In genomic region chr14:106774889-106775480, GRCh38 we compare ENCODE assay signal across 8 cellular contexts.
A peak's percentile ranks its signal among the peaks of the same experiment; 100 is the strongest.
DNase-seq lines count a peak whose midpoint lies in the region; ATAC-seq, FAIRE-seq and TF ChIP-seq lines count a peak whose summit lies in the region.
"Not testable (repeated sequence)": the region's sequence is repeated elsewhere in the genome, so short reads cannot be mapped to it uniquely, and the experiment has no call there.

No MANE protein-coding gene starts in this region.

- H4K20me1 ChIP-seq in mammary epithelial cell (ENCODE audit: insufficient read depth, low read length): not testable (repeated sequence)

- H2AFZ ChIP-seq in mammary epithelial cell (ENCODE audit: low read depth, low read length): not testable (repeated sequence)

- H3K4me3 Mint-ChIP-seq in naive thymus-derived CD8-positive, alpha-beta T cell: peak overlapping the region in 1 of 10 donors; percentile 22

- H3K4me1 ChIP-seq in A549; mammary epithelial cell (ENCODE audit: insufficient read depth, low read length): not testable (repeated sequence)

- FAIRE-seq in A549 (lab: Jason Lieb, UNC): not testable (repeated sequence)
- FAIRE-seq in GM12892 (lab: Jason Lieb, UNC): peak; percentile 91

- POLR2A ChIA-PET in A549 (lab: Yijun Ruan, JAX); naive thymus-derived CD8-positive, alpha-beta T cell (lab: Charles Lee): not testable (repeated sequence)

- not testable (repeated sequence) for H3K36me3 Mint-ChIP-seq in naive thymus-derived CD8-positive, alpha-beta T cell

- TF ChIP-seq RAD21 in A549 (conservative IDR thresholded peaks at IDR 0.05 in 1 of 2, IDR thresholded peaks at IDR 0.05 in 1 of 2): not testable (repeated sequence)

- CTCF ChIA-PET in A549 (lab: Yijun Ruan, JAX): interaction anchor here (0.8 to 0.9 kb wide), 2 partner anchors 15 to 48 kb away, joined by 3 read pairs; no protein-coding TSS in a partner anchor
- CTCF ChIA-PET in mammary epithelial cell (lab: Charles Lee; ENCODE audit: low non-redundant PET): not testable (repeated sequence)

- not testable (repeated sequence) for TF ChIP-seq EP300 in A549 (IDR thresholded peaks at IDR 0.05)

- not testable (repeated sequence) for H3K27ac Mint-ChIP-seq in naive thymus-derived CD8-positive, alpha-beta T cell

- peak in 1 of 2 experiments; percentile 70; a peak in 3 of 6 replicates for ATAC-seq in A549
- peak; percentile 79 to 82 for ATAC-seq in naive thymus-derived CD8-positive, alpha-beta T cell

- H3K4me3 ChIP-seq in A549; mammary epithelial cell (replicated peaks in 1 of 3; ENCODE audit: insufficient read depth in 1 of 3, low read depth in 2 of 3, low read length in 3 of 3): not testable (repeated sequence)

- BruUV-seq in mammary epithelial cell (replicated peaks; lab: Mats Ljungman, UMichigan): not testable (repeated sequence)

- not testable (repeated sequence) for H3K27me3 Mint-ChIP-seq in naive thymus-derived CD8-positive, alpha-beta T cell

- H3K4me1 Mint-ChIP-seq in naive thymus-derived CD8-positive, alpha-beta T cell: peaks cover 5 to 25% (median 16%) of the 10 kb centered on the region in 4 donors

- peak; percentile 26; the same call in 2 of the 3 replicates for TF ChIP-seq CTCF in A549 (IDR thresholded peaks at IDR 0.05)
- peak; percentile 11 to 42 for TF ChIP-seq CTCF in mammary epithelial cell (conservative IDR thresholded peaks at IDR 0.05 in 1 of 2, IDR thresholded peaks at IDR 0.05 in 1 of 2; ENCODE audit: extremely low read depth in 1 of 2, insufficient read depth in 1 of 2, low read depth in 1 of 2, low read length in 2 of 2)

- H3K9me3 ChIP-seq in A549; mammary epithelial cell (replicated peaks; ENCODE audit: insufficient read depth, low read length): not testable (repeated sequence)

- H3K27me3 ChIP-seq in mammary epithelial cell (ENCODE audit: insufficient read depth, low read length): not testable (repeated sequence)

- in situ Hi-C loops in mammary epithelial cell (cut with MboI; ENCODE audit: low sequenced_read_pairs in 2 of 2): not testable (repeated sequence)

- H3K27ac ChIP-seq in A549; mammary epithelial cell (ENCODE audit: insufficient read depth, low read depth, low read length): not testable (repeated sequence)

- dilution Hi-C loops in mammary epithelial cell (cut with HindIII; ENCODE audit: low sequenced_read_pairs): not testable (repeated sequence)

- WGBS in A549 (ENCODE audit: missing lambda C conversion rate): 28% methylated on average over 8 of the region's 11 CpGs
- 34% methylated on average over 9 of the region's 11 CpGs for WGBS in mammary epithelial cell (ENCODE audit: low coverage, missing lambda C conversion rate)

- H3K79me2 ChIP-seq in mammary epithelial cell (ENCODE audit: insufficient read depth, low read length): not testable (repeated sequence)

- TF ChIP-seq POLR2A in A549 (IDR thresholded peaks at IDR 0.05; ENCODE audit: low read length); GM12892 (IDR thresholded peaks at IDR 0.05; ENCODE audit: low read depth, low read length): not testable (repeated sequence)

- H3K9me3 Mint-ChIP-seq in naive thymus-derived CD8-positive, alpha-beta T cell: peaks cover 0 to 14% (median 2%) of the 10 kb centered on the region in 9 donors

- intact Hi-C loops in mammary epithelial cell (cut with micrococcal nuclease): not testable (repeated sequence)

- not testable (repeated sequence) for DNase-seq in A549 (ENCODE audit: low read depth in 1 of 2, low spot score in 1 of 2); GM12892 (ENCODE audit: insufficient read length); mammary epithelial cell
- DNase-seq in NCI-H2196 (lab: John Stamatoyannopoulos, UW; ENCODE audit: unreplicated experiment) (peak; percentile 1), T-helper 9 cell (peak; percentile 88), activated T-cell treated with anti-CD3 and anti-CD28 coated beads for 1 hour (ENCODE audit: low read depth) (peak; percentile 86)
- DNase-seq in naive thymus-derived CD8-positive, alpha-beta T cell: peak; percentile 45 to 88 (median 81)
- DNase-seq in stimulated activated CD8-positive, alpha-beta memory T cell treated with anti-CD3 and anti-CD28 coated beads, Interleukin-12 subunit alpha, Interleukin-12 subunit beta, amount 100 ng/mL, for 24 hours (ENCODE audit: extremely low read depth): peak; percentile 49

- H3K36me3 ChIP-seq in mammary epithelial cell (ENCODE audit: insufficient read depth, low read length): not testable (repeated sequence)

- not testable (repeated sequence) for H3K9ac ChIP-seq in mammary epithelial cell (ENCODE audit: insufficient read depth, low read length)

- H3K4me2 ChIP-seq in A549; mammary epithelial cell (ENCODE audit: insufficient read depth, low read depth, low read length): not testable (repeated sequence)
